ENCODE assay signal across 17 cellular contexts in the genomic region with DNA sequence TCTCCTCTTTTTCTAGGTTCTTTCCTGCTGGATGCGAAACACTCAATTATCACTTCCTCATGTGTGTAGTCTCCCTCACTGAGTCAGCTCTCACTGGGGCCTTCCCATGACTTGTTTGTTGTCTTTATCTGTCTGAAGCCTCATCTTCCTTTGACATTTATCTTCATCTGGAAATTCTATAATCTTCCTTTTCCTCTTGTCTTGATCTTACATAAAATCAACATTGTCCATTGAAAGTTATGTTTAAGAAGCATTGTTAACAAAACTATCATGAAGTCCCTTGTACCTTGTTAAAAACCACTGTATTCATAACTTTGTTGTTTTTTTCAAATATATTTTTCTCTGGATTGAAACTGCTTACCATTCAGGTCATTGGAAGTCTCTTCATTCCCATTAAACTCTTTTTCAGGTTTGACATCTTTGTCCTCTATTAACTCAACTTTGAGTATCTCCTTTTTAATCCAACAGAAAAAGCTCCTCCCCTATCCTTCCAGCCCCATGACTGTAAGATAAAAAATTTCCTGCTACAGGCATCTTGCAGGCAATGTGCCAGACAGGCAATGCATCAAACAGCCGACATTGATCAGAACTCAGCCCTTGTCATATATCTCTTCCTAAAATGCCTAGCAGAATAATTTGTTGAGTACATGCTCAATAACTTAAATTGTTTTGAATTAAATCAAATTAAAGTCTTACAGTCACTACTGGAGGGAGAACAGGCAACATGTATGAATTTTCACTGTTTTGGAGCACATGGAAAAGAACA. TPM values are rescaled to one million over a fixed set of nuclear protein-coding genes. Genes with fewer than 3 reads are reported as not detected.
A peak's percentile ranks its signal among the peaks of the same experiment; 100 is the strongest.
DNase-seq lines count a peak whose midpoint lies in the region; ATAC-seq, FAIRE-seq and TF ChIP-seq lines count a peak whose summit lies in the region.
"Had no signal": no experiment of that assay in that cellular context is flagged by ENCODE, and none has a peak within 500 bp of the region (broad histone marks: within the 10 kb centered on the region; RNA-seq: fewer than 3 reads in every experiment).

No MANE protein-coding gene starts in this region.

- TF ChIP-seq POLR2A in K562 (conservative IDR thresholded peaks at IDR 0.05) (no peak), esophagus muscularis mucosa (IDR thresholded peaks at IDR 0.05; ENCODE audit: low read depth) (no peak)

- TF ChIP-seq CTCF in K562 (IDR thresholded peaks at IDR 0.05 in 2 of 3, conservative IDR thresholded peaks at IDR 0.05 in 1 of 3; ENCODE audit: insufficient read depth in 2 of 3, low read depth in 1 of 3, low read length in 3 of 3): no peak
- TF ChIP-seq CTCF in esophagus muscularis mucosa (IDR thresholded peaks at IDR 0.05): no peak

- no peak for FAIRE-seq in K562 (lab: Jason Lieb, UNC)

- no peak overlapping the region for H3K27ac ChIP-seq in K562 (ENCODE audit: extremely low read depth, low read depth, low read length)
- no peak overlapping the region for H3K27ac ChIP-seq in mesenchymal stem cell (ENCODE audit: low read length, poor library complexity, severe bottlenecking)
- no peak overlapping the region for H3K27ac ChIP-seq in esophagus muscularis mucosa (replicated peaks in 1 of 4)
- H3K27ac ChIP-seq: left lung had no signal

- peaks cover under 1 to 25% of the 10 kb centered on the region in 2 experiments for H3K4me1 ChIP-seq in K562 (replicated peaks in 1 of 2; ENCODE audit: control insufficient read depth in 2 of 2, insufficient read depth in 2 of 2, low read length in 2 of 2)
- H3K4me1 ChIP-seq in mesenchymal stem cell (ENCODE audit: control insufficient read depth, insufficient read depth, low read depth, low read length): peaks cover 2% of the 10 kb centered on the region
- H3K4me1 ChIP-seq in esophagus muscularis mucosa: no peaks in the 10 kb centered on the region

- CTCF ChIA-PET in K562 (lab: Yijun Ruan, JAX; ENCODE audit: low intra/inter-chr PET ratio): no interaction called here

- H3K23ac ChIP-seq in mesenchymal stem cell (ENCODE audit: low read length in 2 of 2): no peak overlapping the region

- H2BK15ac ChIP-seq in mesenchymal stem cell (ENCODE audit: low read depth, poor library complexity, severe bottlenecking): no peak overlapping the region

- H3K79me2 ChIP-seq in K562 (ENCODE audit: control insufficient read depth, insufficient read depth, low read length): no peaks in the 10 kb centered on the region

- H3K9me3 ChIP-seq in K562 (replicated peaks; ENCODE audit: control insufficient read depth, insufficient read depth, low read depth, low read length): no peaks in the 10 kb centered on the region
- H3K9me3 ChIP-seq in mesenchymal stem cell (ENCODE audit: control insufficient read depth, low read length): no peaks in the 10 kb centered on the region
- H3K9me3 ChIP-seq in esophagus muscularis mucosa: no peaks in the 10 kb centered on the region
- H3K9me3 ChIP-seq: left lung had no signal

- no TSS peak for BruUV-seq in K562 (replicated peaks; lab: Mats Ljungman, UMichigan)

- TF ChIP-seq EP300 in K562 (IDR thresholded peaks at IDR 0.05; ENCODE audit: low read length) (peak; percentile 8; the same call in 1 of the 2 replicates), esophagus muscularis mucosa (IDR thresholded peaks at IDR 0.05) (no peak)

- H3K27me3 ChIP-seq in K562 (ENCODE audit: control insufficient read depth in 2 of 2, insufficient read depth in 2 of 2, low read length in 2 of 2): no peaks in the 10 kb centered on the region
- peaks cover 0 to 5% of the 10 kb centered on the region in 2 experiments for H3K27me3 ChIP-seq in mesenchymal stem cell (ENCODE audit: control insufficient read depth in 1 of 2, insufficient read depth in 1 of 2, low read length in 2 of 2)
- peaks cover 0 to 12% (median 0%) of the 10 kb centered on the region in 4 donors for H3K27me3 ChIP-seq in esophagus muscularis mucosa
- H3K27me3 ChIP-seq: left lung had no signal

- DNase-seq in ELR (ENCODE audit: low read depth) (peak; percentile 38), NCI-H226 (peak; percentile 74), K562 (ENCODE audit: extremely low read depth in 1 of 4, low spot score in 3 of 4) (peak in 1 of 4 experiments; percentile 66), mesenchymal stem cell (peak; percentile 47), esophagus muscularis mucosa (ENCODE audit: extremely low spot score) (no peak), C1 segment of cervical spinal cord (lab: John Stamatoyannopoulos, UW) (no peak), sciatic nerve (ENCODE audit: low spot score) (no peak)
- DNase-seq: activated CD8-positive, alpha-beta T cell treated with anti-CD3 and anti-CD28 coated beads for 36 hours; activated effector memory CD4-positive, alpha-beta T cell treated with Interleukin-2 at 50 U/mL for 16 hours; hippocampal formation; KBM-7; left lung; NCI-H510A; stimulated activated CD4-positive, alpha-beta T cell treated with anti-CD3 and anti-CD28 coated beads, Interleukin-12 subunit alpha, Interleukin-12 subunit beta, amount 100 ng/mL, for 4 hours; SW 1271 had no signal

- no peak overlapping the region for H2BK5ac ChIP-seq in mesenchymal stem cell (ENCODE audit: low read depth, low read length, poor library complexity, severe bottlenecking)

- TF ChIP-seq RAD21 in K562 (CRISPR knock-in tag; conservative IDR thresholded peaks at IDR 0.05 in 1 of 2, IDR thresholded peaks at IDR 0.05 in 1 of 2): no peak

- H3K4me2 ChIP-seq in K562 (ENCODE audit: insufficient read depth, low read length): no peak overlapping the region
- H3K4me2 ChIP-seq in mesenchymal stem cell (ENCODE audit: low read length, poor library complexity, severe bottlenecking): no peak overlapping the region

- in situ Hi-C loops in K562 (cut with MboI): loop anchor here (10.0 kb wide), 1 partner anchor 479 kb away; no protein-coding TSS in a partner anchor

- no peak overlapping the region for H3K4me3 ChIP-seq in K562
- no peak overlapping the region for H3K4me3 ChIP-seq in mesenchymal stem cell (ENCODE audit: insufficient read depth in 1 of 2, low read depth in 1 of 2, low read length in 2 of 2)
- H3K4me3 ChIP-seq in esophagus muscularis mucosa: no peak overlapping the region
- H3K4me3 ChIP-seq: left lung had no signal

- H2AFZ ChIP-seq in K562 (ENCODE audit: low read depth, low read length): no peak overlapping the region
- H2AFZ ChIP-seq in mesenchymal stem cell (ENCODE audit: low read depth, low read length): no peak overlapping the region

- intact Hi-C loops in K562 (cut with micrococcal nuclease): no loop called here
- intact Hi-C loops in esophagus muscularis mucosa (cut with DNase I): no loop called here
- intact Hi-C loops in sciatic nerve (cut with DNase I): no loop called here

- H3K4ac ChIP-seq in mesenchymal stem cell (ENCODE audit: low read depth in 1 of 2, low read length in 2 of 2): no peak overlapping the region

- 3% methylated on average over 2 of the region's 2 CpGs for WGBS in K562 (ENCODE audit: insufficient coverage, low coverage, missing lambda C conversion rate)
- WGBS in mesenchymal stem cell: 61% methylated on average over 1 of the region's 2 CpGs
- 62% methylated on average over 2 of the region's 2 CpGs for WGBS in esophagus muscularis mucosa

- POLR2A ChIA-PET in K562 (lab: Yijun Ruan, JAX): interaction anchor here (0.6 to 1.8 kb wide), 10 partner anchors 9 to 27 kb away, joined by 3 to 9 read pairs (median 4); no protein-coding TSS in a partner anchor

- peak; percentile 45; the same call in 2 of the 3 replicates for ATAC-seq in K562
- ATAC-seq in GM18909 (IDR thresholded peaks at IDR 0.05; ENCODE audit: poor library complexity, unreplicated experiment): no peak
- ATAC-seq in sciatic nerve: no peak
- ATAC-seq: activated CD8-positive, alpha-beta T cell treated with anti-CD3 and anti-CD28 coated beads for 36 hours; esophagus mucosa; left lung had no signal

- H3K18ac ChIP-seq in mesenchymal stem cell (ENCODE audit: low read depth in 1 of 2, low read length in 2 of 2): no peak overlapping the region

- H3K9ac ChIP-seq in K562 (ENCODE audit: insufficient read depth in 1 of 2, low read depth in 2 of 2, low read length in 2 of 2) (no peak overlapping the region), mesenchymal stem cell (ENCODE audit: low read length) (no peak overlapping the region)

- no peak overlapping the region for H3K14ac ChIP-seq in mesenchymal stem cell (ENCODE audit: low read length in 2 of 2)

- no peak overlapping the region for H2BK120ac ChIP-seq in mesenchymal stem cell (ENCODE audit: low read depth, low read length)

- H3K9me1 ChIP-seq in K562 (ENCODE audit: control insufficient read depth, insufficient read depth, low read length): no peaks in the 10 kb centered on the region

- H3K36me3 ChIP-seq in K562 (ENCODE audit: control insufficient read depth, insufficient read depth, low read length) (no peaks in the 10 kb centered on the region), mesenchymal stem cell (ENCODE audit: control insufficient read depth in 1 of 2, insufficient read depth in 2 of 2, low read depth in 1 of 2, low read length in 2 of 2) (no peaks in the 10 kb centered on the region), esophagus muscularis mucosa (no peaks in the 10 kb centered on the region)
- H3K36me3 ChIP-seq: left lung had no signal

- H4K91ac ChIP-seq in mesenchymal stem cell (ENCODE audit: low read length): no peak overlapping the region

- H3K79me1 ChIP-seq in mesenchymal stem cell (replicated peaks; ENCODE audit: low read length, poor library complexity, severe bottlenecking): no peaks in the 10 kb centered on the region

- no peak overlapping the region for H4K8ac ChIP-seq in mesenchymal stem cell (ENCODE audit: low read length)

- no peak overlapping the region for H2AK5ac ChIP-seq in mesenchymal stem cell (ENCODE audit: low read length, severe bottlenecking)

- H4K20me1 ChIP-seq in K562 (replicated peaks; ENCODE audit: control insufficient read depth, insufficient read depth, low read length): no peaks in the 10 kb centered on the region

- H2BK12ac ChIP-seq in mesenchymal stem cell (ENCODE audit: low read length in 2 of 2): no peak overlapping the region

RNA-seq across cellular contexts. Expression of a gene that starts 34.8 kb away (rescaled TPM):
- total RNA-seq in K562 (2011; cell fraction: chromatin; rRNA removed; ENCODE audit: low replicate concordance): 54.7 and 71.0 TPM in 2 replicates
- total RNA-seq in K562 (2011; cell fraction: nucleolus; rRNA removed): 35.4 TPM in 2 replicates
- total RNA-seq in K562 (2011; cell fraction: nucleoplasm; rRNA removed): 46.5 and 66.0 TPM in 2 replicates
- 31.1 and 31.5 TPM in 2 replicates for total RNA-seq in K562 (2014; rRNA removed)
- total RNA-seq in K562 (2014; rRNA removed; fragmentation: Illumina TruSeq; extraction: Trizol): 27.2 and 29.2 TPM in 2 replicates
- 37.8 and 43.5 TPM in 2 replicates for total RNA-seq in K562 (2015; rRNA removed; fragmentation: Illumina TruSeq; extraction: Trizol)
- 32.5 and 34.4 TPM in 2 replicates for total RNA-seq in K562 (2021)
- 41.9 and 46.1 TPM in 2 replicates for polyA plus RNA-seq in K562 (2011; rRNA removed)
- 21.3 and 30.8 TPM in 2 replicates for polyA plus RNA-seq in K562 (2011; cell fraction: cytosol; rRNA removed)
- polyA plus RNA-seq in K562 (2011; cell fraction: nucleus; rRNA removed): 66.4 and 72.9 TPM in 2 replicates
- polyA plus RNA-seq in K562 (2012): 31.8 and 37.9 TPM in 2 replicates
- polyA plus RNA-seq in K562 (2014; fragmentation: Illumina TruSeq; extraction: Trizol): 27.1 and 29.8 TPM in 2 replicates
- 10 to 100 TPM; 10.8 to 12.9 TPM for polyA plus RNA-seq in K562 (2014; fragmentation: Nextera tagmentation; extraction: Ambion mirVana)
- 33.4 and 37.1 TPM in 2 replicates for polyA plus RNA-seq in K562 (2014; rRNA removed)
- 49.0 and 49.4 TPM in 2 replicates for polyA minus RNA-seq in K562 (2011; rRNA and poly(A)+ RNA removed)
- 22.9 and 24.3 TPM in 2 replicates for polyA minus RNA-seq in K562 (2011; cell fraction: cytosol; rRNA and poly(A)+ RNA removed)
- 36.1 and 55.1 TPM in 2 replicates for polyA minus RNA-seq in K562 (2011; cell fraction: nucleus; rRNA and poly(A)+ RNA removed)
- 29.6 TPM for polyA plus RNA-seq in mesenchymal stem cell (2013, experiment 1 of 2)
- 30.4 TPM for polyA plus RNA-seq in mesenchymal stem cell (2013, experiment 2 of 2)
- 10 to 100 TPM; 33.5 to 61.8 (median 35.3) TPM for total RNA-seq in esophagus muscularis mucosa
- total RNA-seq in sciatic nerve: 36.9 TPM

Comparison
In these comparisons a context has a peak if more than half of its experiments do, and no peak if none do; other contexts are left out.
1. DNase-seq: peak in ELR (single experiment), NCI-H226 (single experiment) and mesenchymal stem cell (single experiment); none in esophagus muscularis mucosa (single experiment), C1 segment of cervical spinal cord (0 of 14) and sciatic nerve (single experiment).